In the genomic region with DNA sequence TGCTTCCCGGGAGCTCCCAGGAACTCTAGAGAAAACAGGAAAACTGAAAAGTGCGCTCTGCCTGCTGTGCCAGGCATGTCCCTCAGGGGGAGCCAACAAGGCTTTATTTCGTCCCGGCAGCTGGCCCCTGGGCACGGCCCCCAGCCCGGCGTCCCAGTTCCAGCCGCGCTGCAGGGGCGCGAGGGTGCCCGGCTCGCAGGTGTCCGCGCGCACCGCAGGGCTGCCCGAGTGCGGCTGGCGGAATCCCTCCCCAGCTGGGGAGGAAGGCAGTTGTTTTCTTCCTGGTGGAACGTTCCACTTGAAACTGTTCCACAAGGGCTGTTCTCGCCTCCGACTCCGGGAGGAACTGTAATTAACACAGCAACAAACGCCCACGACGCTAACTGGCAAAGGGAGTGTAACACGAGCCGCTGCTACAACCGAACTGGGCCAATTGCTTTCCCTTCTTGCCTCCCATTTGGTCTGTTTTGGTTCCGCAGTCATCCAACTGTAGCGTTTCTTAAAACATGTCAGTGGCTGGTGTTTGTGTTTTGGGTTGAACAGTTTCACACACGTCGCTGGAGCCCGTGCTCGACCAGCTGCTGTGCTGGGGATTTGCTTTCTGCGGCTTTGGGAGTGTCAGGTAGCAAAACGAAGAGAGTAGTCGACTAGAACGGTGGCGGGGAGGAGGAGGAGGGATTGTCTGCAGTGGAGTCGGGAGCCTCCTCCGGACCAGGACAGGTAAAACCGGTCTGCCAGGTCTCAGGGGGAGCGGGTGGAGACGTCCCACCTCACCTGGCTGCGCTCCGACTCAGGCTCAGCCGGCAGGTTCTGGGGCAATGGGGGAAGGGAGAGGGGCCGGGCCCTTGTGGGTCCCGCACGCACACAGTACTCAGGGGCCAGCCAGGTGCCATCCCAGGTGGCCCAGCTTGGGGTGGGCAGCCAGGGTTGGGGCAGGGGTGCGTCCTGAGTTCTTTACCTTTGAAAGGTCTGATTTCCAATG, we compare ENCODE assay signal across 8 cellular contexts.
DNase-seq lines count a peak whose midpoint lies in the region; ATAC-seq, FAIRE-seq and TF ChIP-seq lines count a peak whose summit lies in the region.

No MANE protein-coding gene starts in this region.

- H3K27me3 Mint-ChIP-seq in chondrocyte (ENCODE audit: low read depth): peaks cover 24% of the 10 kb centered on the region

- H3K36me3 Mint-ChIP-seq in chondrocyte (ENCODE audit: low read depth): no peaks in the 10 kb centered on the region

- H3K27ac Mint-ChIP-seq in chondrocyte (ENCODE audit: unreplicated experiment): peak overlapping the region; percentile 49

- peak; percentile 73 for ATAC-seq in HG02763 (IDR thresholded peaks at IDR 0.05; ENCODE audit: unreplicated experiment)

- H4K20me1 ChIP-seq in keratinocyte (ENCODE audit: control insufficient read depth, extremely low read depth, insufficient read depth, low read length): no peaks in the 10 kb centered on the region

- H2AFZ ChIP-seq in keratinocyte (ENCODE audit: control insufficient read depth, low read length): peak overlapping the region; percentile 99

- H3K4me3 ChIP-seq in AG04450 (ENCODE audit: low read depth, low read length) (peak overlapping the region; percentile 65), GM12875 (ENCODE audit: low read depth, low read length) (peak overlapping the region; percentile 58), keratinocyte (ENCODE audit: control insufficient read depth in 2 of 3, extremely low read depth in 1 of 3, insufficient read depth in 2 of 3, low read depth in 1 of 3, low read length in 3 of 3) (peak overlapping the region; percentile 51 to 99 (median 86)), small intestine (ENCODE audit: low read depth in 1 of 2, low read length in 2 of 2) (peak overlapping the region; percentile 32 to 53)

- DNase-seq in AG04450 (ENCODE audit: low read depth, low spot score): peak; percentile 11
- peak; percentile 61 for DNase-seq in NCI-H1092 treated with DMSO at 0.1 percent for 48 hours (lab: John Stamatoyannopoulos, UW)
- DNase-seq in SW 1271 (lab: John Stamatoyannopoulos, UW): peak; percentile 59 to 76
- no peak for DNase-seq in chondrocyte (ENCODE audit: low spot score)
- DNase-seq in keratinocyte (ENCODE audit: low read depth, low spot score): peak; percentile 13
- DNase-seq in small intestine: peak; percentile 88

- no peak overlapping the region for H3K27ac ChIP-seq in AG04450 (ENCODE audit: low read depth, low read length)
- H3K27ac ChIP-seq in keratinocyte (ENCODE audit: control insufficient read depth, insufficient read depth, low read length): peak overlapping the region; percentile 53
- H3K27ac ChIP-seq in small intestine (ENCODE audit: low read depth in 1 of 2, low read length in 1 of 2): peak overlapping the region; percentile 77 to 89

- CTCF ChIA-PET in AG04450 (lab: Charles Lee): interaction anchor here (0.6 to 4.5 kb wide), 16 partner anchors 8 to 273 kb away, joined by 3 to 25 read pairs (median 5); no protein-coding TSS in a partner anchor

- peak overlapping the region; percentile 99 for H3K4me2 ChIP-seq in keratinocyte (ENCODE audit: control insufficient read depth, extremely low read depth, insufficient read depth, low read depth, low read length)

- POLR2A ChIA-PET in AG04450 (lab: Yijun Ruan, JAX): no interaction called here

- H3K9me3 ChIP-seq in AG04450 (ENCODE audit: control insufficient read depth, insufficient read depth, low read length) (no peaks in the 10 kb centered on the region; the same call in 1 of the 2 replicates), keratinocyte (ENCODE audit: control insufficient read depth, low read depth, low read length) (no peaks in the 10 kb centered on the region), small intestine (ENCODE audit: control insufficient read depth, low read depth) (no peaks in the 10 kb centered on the region)

- dilution Hi-C loops in keratinocyte (cut with MboI; ENCODE audit: extremely low pct_ligation_motif_present, low sequenced_read_pairs): no loop called here

- H3K27me3 ChIP-seq in AG04450 (ENCODE audit: control insufficient read depth, insufficient read depth, low read length) (peaks cover 25% of the 10 kb centered on the region), keratinocyte (ENCODE audit: control insufficient read depth, extremely low read depth, insufficient read depth, low read length) (no peaks in the 10 kb centered on the region), small intestine (ENCODE audit: control insufficient read depth in 2 of 2, insufficient read depth in 2 of 2, low read length in 2 of 2) (no peaks in the 10 kb centered on the region)

- H3K36me3 ChIP-seq in keratinocyte (ENCODE audit: control insufficient read depth in 2 of 2, extremely low read depth in 1 of 2, insufficient read depth in 2 of 2, low read length in 2 of 2) (no peaks in the 10 kb centered on the region), small intestine (ENCODE audit: control insufficient read depth in 2 of 2, insufficient read depth in 2 of 2, low read length in 2 of 2) (no peaks in the 10 kb centered on the region)

- H3K9ac ChIP-seq in keratinocyte (ENCODE audit: control insufficient read depth, extremely low read depth, insufficient read depth, low read length): peak overlapping the region; percentile 72

- H3K9me3 Mint-ChIP-seq in chondrocyte (ENCODE audit: low read depth): no peaks in the 10 kb centered on the region

- peaks cover 16% of the 10 kb centered on the region for H3K4me1 Mint-ChIP-seq in chondrocyte (ENCODE audit: low read depth)

- WGBS in small intestine, 3 donors: 1 to 2% (median 1%) methylated on average over 50 to 53 of the region's 53 CpGs

- H3K4me3 Mint-ChIP-seq in chondrocyte (ENCODE audit: unreplicated experiment): peak overlapping the region; percentile 86

- peak; percentile 71 for TF ChIP-seq CTCF in AG04450 (IDR thresholded peaks at IDR 0.05; ENCODE audit: low read depth, low read length)
- TF ChIP-seq CTCF in GM12875 (IDR thresholded peaks at IDR 0.05; ENCODE audit: borderline replicate concordance, insufficient read depth, low read depth, low read length): peak; percentile 78
- peak; percentile 86 for TF ChIP-seq CTCF in chondrocyte (IDR thresholded peaks at IDR 0.05)
- peak; percentile 63 to 73 (median 68) for TF ChIP-seq CTCF in keratinocyte (optimal IDR thresholded peaks at IDR 0.05 in 1 of 3, IDR thresholded peaks at IDR 0.05 in 1 of 3, conservative IDR thresholded peaks at IDR 0.05 in 1 of 3; ENCODE audit: extremely low read depth in 1 of 3, insufficient read depth in 2 of 3, low read length in 3 of 3)

- FAIRE-seq in keratinocyte (lab: Jason Lieb, UNC) (peak; percentile 9), small intestine (lab: Jason Lieb, UNC) (no peak)

- no peaks in the 10 kb centered on the region for H3K9me1 ChIP-seq in keratinocyte (ENCODE audit: control insufficient read depth, extremely low read depth, insufficient read depth, low read length)

- peaks cover 8% of the 10 kb centered on the region for H3K4me1 ChIP-seq in keratinocyte (ENCODE audit: control insufficient read depth, extremely low read depth, insufficient read depth, low read length)
- peaks cover 4% of the 10 kb centered on the region in 2 donors for H3K4me1 ChIP-seq in small intestine (ENCODE audit: control insufficient read depth in 2 of 2, insufficient read depth in 1 of 2, low read depth in 1 of 2, low read length in 1 of 2)

- H3K79me2 ChIP-seq in keratinocyte (ENCODE audit: control insufficient read depth, insufficient read depth, low read length): no peaks in the 10 kb centered on the region
